In the genomic region with DNA sequence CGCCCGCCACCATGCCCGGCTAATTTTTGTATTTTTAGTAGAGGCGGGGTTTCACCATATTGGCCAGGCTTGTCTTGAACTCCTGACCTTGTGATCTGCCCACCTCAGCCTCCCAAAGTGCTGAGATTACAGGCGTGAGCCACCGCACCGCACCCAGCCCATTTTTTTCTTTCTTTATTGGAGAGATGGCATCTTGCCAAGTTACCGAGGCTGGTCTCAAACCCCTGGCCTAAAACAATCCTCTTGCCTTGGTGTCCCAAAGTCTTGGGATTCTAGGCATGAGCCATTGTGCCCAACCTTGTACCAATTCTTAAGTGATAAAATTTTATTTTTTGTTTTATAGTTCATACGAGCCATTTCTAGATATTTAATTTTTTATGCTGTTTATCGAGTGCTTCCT, we compare ENCODE assay signal across 1 cellular context. TPM values are rescaled to one million over a fixed set of nuclear protein-coding genes. Genes with fewer than 3 reads are reported as not detected.
A peak's percentile ranks its signal among the peaks of the same experiment; 100 is the strongest.
DNase-seq lines count a peak whose midpoint lies in the region; ATAC-seq, FAIRE-seq and TF ChIP-seq lines count a peak whose summit lies in the region.
"Not testable (repeated sequence)": the region's sequence is repeated elsewhere in the genome, so short reads cannot be mapped to it uniquely, and the experiment has no call there.

No MANE protein-coding gene starts in this region.

- H3K27me3 ChIP-seq in K562 (ENCODE audit: control insufficient read depth in 2 of 2, insufficient read depth in 2 of 2, low read length in 2 of 2) = not testable (repeated sequence)

- in situ Hi-C loops in K562 (cut with MboI) = not testable (repeated sequence)

- peaks cover 55% of the 10 kb centered on the region for H3K79me2 ChIP-seq in K562 (ENCODE audit: control insufficient read depth, insufficient read depth, low read length)

- intact Hi-C loops in K562 (cut with micrococcal nuclease) = not testable (repeated sequence)

- not testable (repeated sequence) for TF ChIP-seq CTCF in K562 (IDR thresholded peaks at IDR 0.05 in 2 of 3, conservative IDR thresholded peaks at IDR 0.05 in 1 of 3; ENCODE audit: insufficient read depth in 2 of 3, low read depth in 1 of 3, low read length in 3 of 3)

- TF ChIP-seq EP300 in K562 (IDR thresholded peaks at IDR 0.05; ENCODE audit: low read length) = not testable (repeated sequence)

- not testable (repeated sequence) for H4K20me1 ChIP-seq in K562 (replicated peaks; ENCODE audit: control insufficient read depth, insufficient read depth, low read length)

- ATAC-seq in K562 = not testable (repeated sequence)

- not testable (repeated sequence) for H3K9ac ChIP-seq in K562 (ENCODE audit: insufficient read depth in 1 of 2, low read depth in 2 of 2, low read length in 2 of 2)

- DNase-seq in K562 (ENCODE audit: extremely low read depth in 1 of 4, low spot score in 3 of 4) = not testable (repeated sequence)

- not testable (repeated sequence) for H3K9me1 ChIP-seq in K562 (ENCODE audit: control insufficient read depth, insufficient read depth, low read length)

- not testable (repeated sequence) for H3K4me1 ChIP-seq in K562 (replicated peaks in 1 of 2; ENCODE audit: control insufficient read depth in 2 of 2, insufficient read depth in 2 of 2, low read length in 2 of 2)

- H3K4me3 ChIP-seq in K562 = not testable (repeated sequence)

- CTCF ChIA-PET in K562 (lab: Yijun Ruan, JAX; ENCODE audit: low intra/inter-chr PET ratio) = not testable (repeated sequence)

- H3K27ac ChIP-seq in K562 (ENCODE audit: extremely low read depth, low read depth, low read length) = not testable (repeated sequence)

- not testable (repeated sequence) for BruUV-seq in K562 (replicated peaks; lab: Mats Ljungman, UMichigan)

- not testable (repeated sequence) for FAIRE-seq in K562 (lab: Jason Lieb, UNC)

- H3K4me2 ChIP-seq in K562 (ENCODE audit: insufficient read depth, low read length) = not testable (repeated sequence)

- POLR2A ChIA-PET in K562 (lab: Yijun Ruan, JAX) = interaction anchor here (0.6 kb wide), 1 partner anchor 694 kb away, joined by 3 read pairs; no protein-coding TSS in a partner anchor

- H3K9me3 ChIP-seq in K562 (replicated peaks; ENCODE audit: control insufficient read depth, insufficient read depth, low read depth, low read length) = not testable (repeated sequence)

- TF ChIP-seq POLR2A in K562 (conservative IDR thresholded peaks at IDR 0.05) = not testable (repeated sequence)

- H3K36me3 ChIP-seq in K562 (ENCODE audit: control insufficient read depth, insufficient read depth, low read length) = peaks cover 43% of the 10 kb centered on the region

- not testable (repeated sequence) for TF ChIP-seq RAD21 in K562 (CRISPR knock-in tag; conservative IDR thresholded peaks at IDR 0.05 in 1 of 2, IDR thresholded peaks at IDR 0.05 in 1 of 2)

- WGBS in K562 (ENCODE audit: insufficient coverage, low coverage, missing lambda C conversion rate) = 94% methylated on average over 10 of the region's 10 CpGs

- not testable (repeated sequence) for H2AFZ ChIP-seq in K562 (ENCODE audit: low read depth, low read length)

TF ChIP-seq in K562, 482 proteins besides CTCF, POLR2A, EP300 and RAD21:
- TF ChIP-seq NFIC (IDR thresholded peaks at IDR 0.05) (peak; percentile 93), NFIX (CRISPR knock-in tag; IDR thresholded peaks at IDR 0.05; ENCODE audit: low read depth) (peak; percentile 60; the same call in 1 of the 2 replicates)

RNA-seq across cellular contexts. Expression of gene UBE2K, which starts 41.7 kb away (rescaled TPM):
- total RNA-seq in K562 (2011; cell fraction: chromatin; rRNA removed; ENCODE audit: low replicate concordance) = 14.5 and 47.2 TPM in 2 replicates
- 15.8 and 18.4 TPM in 2 replicates for total RNA-seq in K562 (2011; cell fraction: nucleolus; rRNA removed)
- 30.0 and 56.6 TPM in 2 replicates for total RNA-seq in K562 (2011; cell fraction: nucleoplasm; rRNA removed)
- total RNA-seq in K562 (2014; rRNA removed) (60.5 and 99.0 TPM in 2 replicates), K562 (2014; rRNA removed; fragmentation: Illumina TruSeq; extraction: Trizol) (32.1 and 39.6 TPM in 2 replicates), K562 (2015; rRNA removed; fragmentation: Illumina TruSeq; extraction: Trizol) (25.5 and 29.8 TPM in 2 replicates), K562 (2021) (103 and 121 TPM in 2 replicates)
- polyA plus RNA-seq in K562 (2011; rRNA removed) (133 and 190 TPM in 2 replicates), K562 (2014; fragmentation: Illumina TruSeq; extraction: Trizol) (74.2 and 77.5 TPM in 2 replicates), K562 (2014; fragmentation: Nextera tagmentation; extraction: Ambion mirVana) (10 to 100 TPM; 48.4 to 62.6 TPM), K562 (2014; rRNA removed) (88.6 and 142 TPM in 2 replicates)
- polyA plus RNA-seq in K562 (2011; cell fraction: cytosol; rRNA removed) = 52.2 and 63.3 TPM in 2 replicates
- 16.8 and 24.8 TPM in 2 replicates for polyA plus RNA-seq in K562 (2011; cell fraction: nucleus; rRNA removed)
- polyA plus RNA-seq in K562 (2012) = 76.3 and 178 TPM in 2 replicates
- 78.7 and 92.4 TPM in 2 replicates for polyA minus RNA-seq in K562 (2011; rRNA and poly(A)+ RNA removed)
- 34.0 and 48.8 TPM in 2 replicates for polyA minus RNA-seq in K562 (2011; cell fraction: cytosol; rRNA and poly(A)+ RNA removed)
- polyA minus RNA-seq in K562 (2011; cell fraction: nucleus; rRNA and poly(A)+ RNA removed) = 6.9 and 12.9 TPM in 2 replicates
